13 cellular contexts compared by ENCODE assay signal in the genomic region with DNA sequence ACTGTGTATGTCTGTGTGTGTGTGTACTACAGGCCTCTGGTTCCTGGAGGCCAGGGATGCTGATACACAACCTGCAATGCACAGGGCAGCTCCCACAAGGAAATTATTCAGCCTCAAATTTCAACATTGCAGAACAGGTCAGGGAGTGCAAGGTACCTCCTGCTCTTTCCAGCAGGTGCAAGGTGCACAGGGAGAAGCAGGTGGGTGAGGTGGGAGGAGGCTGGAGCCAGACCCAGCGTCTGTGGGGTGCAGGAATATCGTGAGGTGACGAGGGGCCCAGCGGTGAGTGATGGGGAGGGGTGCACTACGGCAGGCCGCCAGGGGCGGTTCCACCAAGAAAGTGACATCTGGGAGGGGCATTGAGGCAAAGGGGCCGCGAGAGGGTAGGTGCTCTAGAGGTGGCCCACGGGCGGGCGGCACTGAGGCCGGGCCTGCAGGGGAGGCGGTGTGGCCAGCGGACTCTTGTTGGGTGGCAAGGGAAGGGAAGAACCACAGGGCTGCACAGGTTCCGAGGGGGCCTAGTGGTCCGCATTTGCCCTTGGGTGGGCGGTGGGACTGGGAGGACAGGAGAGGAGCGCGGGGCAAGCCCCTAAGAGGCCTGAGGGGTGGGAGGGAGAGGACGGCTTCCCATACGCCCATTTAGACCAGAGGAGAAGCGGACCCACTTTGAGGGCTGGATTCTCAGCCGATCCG. TPM values are rescaled to one million over a fixed set of nuclear protein-coding genes. Genes with fewer than 3 reads are reported as not detected.
A peak's percentile ranks its signal among the peaks of the same experiment; 100 is the strongest.
DNase-seq lines count a peak whose midpoint lies in the region; ATAC-seq, FAIRE-seq and TF ChIP-seq lines count a peak whose summit lies in the region.
"Had no signal": no experiment of that assay in that cellular context is flagged by ENCODE, and none has a peak within 500 bp of the region (broad histone marks: within the 10 kb centered on the region; RNA-seq: fewer than 3 reads in every experiment).

No MANE protein-coding gene starts in this region.

- peak overlapping the region; percentile 66 to 70 for H3K4me3 ChIP-seq in ascending aorta
- no peak overlapping the region for H3K4me3 ChIP-seq in HepG2 (replicated peaks in 1 of 3; ENCODE audit: insufficient read depth in 1 of 3, low read depth in 2 of 3, low read length in 3 of 3)
- peak overlapping the region; percentile 75 for H3K4me3 ChIP-seq in suprapubic skin

- intact Hi-C loops in ascending aorta (cut with DNase I) (no loop called here), HepG2 (cut with micrococcal nuclease; ENCODE audit: unreplicated experiment) (no loop called here)

- peak overlapping the region; percentile 67 for H3K4me3 Mint-ChIP-seq in activated T-cell treated with anti-CD3 and anti-CD28 coated beads, Interleukin-2, amount 50 U/mL, for 4 hours

- H2AFZ ChIP-seq in HepG2 (ENCODE audit: low read length): no peak overlapping the region

- 40% methylated on average over 25 of the region's 25 CpGs for WGBS in HepG2 (ENCODE audit: low lambda C conversion rate)
- 57% methylated on average over 16 of the region's 25 CpGs for WGBS in suprapubic skin

- no peaks in the 10 kb centered on the region for H3K79me2 ChIP-seq in HepG2 (ENCODE audit: insufficient read depth, low read length)

- TF ChIP-seq POLR2A in HepG2 (IDR thresholded peaks at IDR 0.05; ENCODE audit: insufficient read depth in 1 of 2, low read depth in 2 of 2, low read length in 2 of 2) (no peak), suprapubic skin (IDR thresholded peaks at IDR 0.05) (no peak)

- H3K4me2 ChIP-seq in HepG2 (ENCODE audit: low read depth, low read length): peak overlapping the region; percentile 66; the same call in 1 of the 2 replicates

- no peak for DNase-seq in activated T-cell treated with anti-CD3 and anti-CD28 coated beads, Interleukin-2, amount 50 U/mL, for 4 hours
- DNase-seq in activated T-cell treated with anti-CD3 and anti-CD28 coated beads, Interleukin-2, amount 50 U/mL, for 48 hours: no peak
- no peak for DNase-seq in ascending aorta (ENCODE audit: low spot score in 2 of 2)
- no peak for DNase-seq in HepG2 (ENCODE audit: low spot score)
- DNase-seq in suprapubic skin (ENCODE audit: low spot score in 2 of 2): no peak
- no peak for DNase-seq in GDM1 (lab: John Stamatoyannopoulos, UW)
- DNase-seq in RPMI8226: no peak
- DNase-seq: AML-193, NCI-H510A had no signal

- H3K4me1 ChIP-seq in ascending aorta: peaks cover 3 to 12% of the 10 kb centered on the region in 2 donors
- H3K4me1 ChIP-seq in HepG2 (ENCODE audit: insufficient read depth, low read length): no peaks in the 10 kb centered on the region
- H3K4me1 ChIP-seq in suprapubic skin: peaks cover 24% of the 10 kb centered on the region

- POLR2A ChIA-PET in HepG2 (lab: Yijun Ruan, JAX): no interaction called here

- no peaks in the 10 kb centered on the region for H3K27me3 ChIP-seq in ascending aorta
- peaks cover 4 to 67% of the 10 kb centered on the region in 2 experiments for H3K27me3 ChIP-seq in HepG2 (ENCODE audit: control insufficient read depth in 1 of 2, insufficient read depth in 2 of 2, low read length in 2 of 2)
- H3K27me3 ChIP-seq in suprapubic skin: peaks cover 24% of the 10 kb centered on the region

- no TSS peak for BruUV-seq in HepG2 (replicated peaks; lab: Mats Ljungman, UMichigan)

- FAIRE-seq in HepG2 (lab: Jason Lieb, UNC): no peak

- no peak for TF ChIP-seq EP300 in HepG2 (IDR thresholded peaks at IDR 0.05; ENCODE audit: low read depth in 2 of 2, low read length in 2 of 2)
- TF ChIP-seq EP300 in HepG2 (CRISPR knock-in tag; IDR thresholded peaks at IDR 0.05; ENCODE audit: borderline replicate concordance): no peak
- no peak for TF ChIP-seq EP300 in suprapubic skin (IDR thresholded peaks at IDR 0.05)

- no peaks in the 10 kb centered on the region for H3K9me3 Mint-ChIP-seq in activated T-cell treated with anti-CD3 and anti-CD28 coated beads, Interleukin-2, amount 50 U/mL, for 4 hours

- no peaks in the 10 kb centered on the region for H4K20me1 ChIP-seq in HepG2 (ENCODE audit: insufficient read depth, low read length)

- no peaks in the 10 kb centered on the region for H3K36me3 Mint-ChIP-seq in activated T-cell treated with anti-CD3 and anti-CD28 coated beads, Interleukin-2, amount 50 U/mL, for 4 hours (ENCODE audit: insufficient read depth)

- peaks cover 6% of the 10 kb centered on the region for H3K4me1 Mint-ChIP-seq in activated T-cell treated with anti-CD3 and anti-CD28 coated beads, Interleukin-2, amount 50 U/mL, for 4 hours (ENCODE audit: low read depth)

- no peak for ATAC-seq in activated T-cell treated with anti-CD3 and anti-CD28 coated beads, Interleukin-2, amount 50 U/mL, for 4 hours
- no peak; the same call in 1 of the 3 replicates for ATAC-seq in HepG2
- no peak for ATAC-seq in GM18520 (IDR thresholded peaks at IDR 0.05; ENCODE audit: unreplicated experiment)

- in situ Hi-C loops in HepG2 (cut with HindIII; ENCODE audit: extremely low pct_ligation_motif_present, low pct_unique_long_range_greater_than_20kb): loop anchor here (25.0 kb wide), 1 partner anchor 1336 kb away; no protein-coding TSS in a partner anchor

- H3K9ac ChIP-seq in HepG2 (ENCODE audit: insufficient read depth, low read depth, low read length): no peak overlapping the region
- H3K9ac ChIP-seq: GM23248 had no signal

- H3K36me3 ChIP-seq in ascending aorta (no peaks in the 10 kb centered on the region), HepG2 (replicated peaks in 1 of 2; ENCODE audit: control insufficient read depth in 1 of 2, insufficient read depth in 2 of 2, low read length in 2 of 2) (no peaks in the 10 kb centered on the region), suprapubic skin (no peaks in the 10 kb centered on the region)
- H3K36me3 ChIP-seq: transverse colon had no signal

- CTCF ChIA-PET in HepG2 (lab: Yijun Ruan, JAX; ENCODE audit: low intra/inter-chr PET ratio, low total read pairs): no interaction called here

- no peak for TF ChIP-seq CTCF in ascending aorta (IDR thresholded peaks at IDR 0.05)
- TF ChIP-seq CTCF in HepG2 (CRISPR knock-in tag; IDR thresholded peaks at IDR 0.05): no peak
- TF ChIP-seq CTCF in suprapubic skin (IDR thresholded peaks at IDR 0.05): no peak

- H3K9me3 ChIP-seq in ascending aorta (no peaks in the 10 kb centered on the region), HepG2 (ENCODE audit: low read length) (no peaks in the 10 kb centered on the region), suprapubic skin (no peaks in the 10 kb centered on the region)
- H3K9me3 ChIP-seq: transverse colon had no signal

- H3K27ac ChIP-seq in ascending aorta (no peak overlapping the region), HepG2 (ENCODE audit: extremely low read length, insufficient read depth, low read length) (no peak overlapping the region), suprapubic skin (no peak overlapping the region)
- H3K27ac ChIP-seq: GM23248, HL-60 had no signal

- TF ChIP-seq RAD21 in HepG2 (CRISPR knock-in tag; IDR thresholded peaks at IDR 0.05): no peak

- H3K27me3 Mint-ChIP-seq in activated T-cell treated with anti-CD3 and anti-CD28 coated beads, Interleukin-2, amount 50 U/mL, for 4 hours (ENCODE audit: low read depth): peaks cover 5% of the 10 kb centered on the region

RNA-seq across cellular contexts. Expression of gene DGCR6L, which starts 21.6 kb away (rescaled TPM):
- total RNA-seq in activated T-cell treated with anti-CD3 and anti-CD28 coated beads, Interleukin-2, amount 50 U/mL, for 4 hours: 10 to 100 TPM; 30.3 to 38.1 (median 33.2) TPM
- total RNA-seq in ascending aorta: 42.1 TPM
- 28.6 and 35.3 TPM in 2 replicates for total RNA-seq in HepG2 (2016; rRNA removed; fragmentation: Illumina TruSeq; extraction: Trizol)
- 183 and 197 TPM in 2 replicates for total RNA-seq in HepG2 (2016; cell fraction: cytosol; rRNA removed; fragmentation: Illumina TruSeq; extraction: Trizol; ENCODE audit: low read depth)
- total RNA-seq in HepG2 (2016; cell fraction: insoluble cytoplasmic fraction; rRNA removed; fragmentation: Illumina TruSeq; extraction: Trizol): 29.9 and 35.6 TPM in 2 replicates
- 126 and 141 TPM in 2 replicates for total RNA-seq in HepG2 (2016; cell fraction: membrane; rRNA removed; fragmentation: Illumina TruSeq; extraction: Trizol)
- 12.8 and 14.2 TPM in 2 replicates for total RNA-seq in HepG2 (2016; cell fraction: nucleus; rRNA removed; fragmentation: Illumina TruSeq; extraction: Trizol)
- polyA plus RNA-seq in HepG2 (2011; rRNA removed): 17.5 and 21.0 TPM in 2 replicates
- polyA plus RNA-seq in HepG2 (2011; cell fraction: cytosol; rRNA removed): 19.5 and 31.1 TPM in 2 replicates
- polyA plus RNA-seq in HepG2 (2011; cell fraction: nucleus; rRNA removed): 16.0 and 19.9 TPM in 2 replicates
- polyA plus RNA-seq in HepG2 (2012): 11.2 and 14.4 TPM in 2 replicates
- polyA plus RNA-seq in HepG2 (2016; cell fraction: cytosol; fragmentation: Illumina TruSeq; extraction: Trizol; ENCODE audit: low read depth): 265 and 266 TPM in 2 replicates
- polyA plus RNA-seq in HepG2 (2016; cell fraction: insoluble cytoplasmic fraction; fragmentation: Illumina TruSeq; extraction: Trizol; ENCODE audit: low read depth): 34.5 and 37.0 TPM in 2 replicates
- 152 and 154 TPM in 2 replicates for polyA plus RNA-seq in HepG2 (2016; cell fraction: membrane; fragmentation: Illumina TruSeq; extraction: Trizol; ENCODE audit: low read depth)
- polyA plus RNA-seq in HepG2 (2016; cell fraction: nucleus; fragmentation: Illumina TruSeq; extraction: Trizol; ENCODE audit: insufficient read depth, low read depth): 28.6 and 30.7 TPM in 2 replicates
- 13.0 and 13.4 TPM in 2 replicates for polyA minus RNA-seq in HepG2 (2011; rRNA and poly(A)+ RNA removed; ENCODE audit: low replicate concordance)
- polyA minus RNA-seq in HepG2 (2011; cell fraction: cytosol; rRNA and poly(A)+ RNA removed): 6.3 and 8.1 TPM in 2 replicates
- 3.0 and 4.2 TPM in 2 replicates for polyA minus RNA-seq in HepG2 (2011; cell fraction: nucleus; rRNA and poly(A)+ RNA removed)
- total RNA-seq in suprapubic skin: 10 to 100 TPM; 45.9 to 75.2 (median 63.0) TPM

RNA-seq across cellular contexts. Expression of gene RTN4R, which starts 30.1 kb away (rescaled TPM):
- 1 to 10 TPM in 2 of 3 donors, under 1 TPM in 1; 0.89 to 1.4 (median 1.0) TPM for total RNA-seq in activated T-cell treated with anti-CD3 and anti-CD28 coated beads, Interleukin-2, amount 50 U/mL, for 4 hours
- total RNA-seq in ascending aorta (0.43 TPM), HepG2 (2016; rRNA removed; fragmentation: Illumina TruSeq; extraction: Trizol) (0.11 and 0.22 TPM in 2 replicates), suprapubic skin (10 to 100 TPM in 1 of 4 donors, 1 to 10 TPM in 3; 5.0 to 12.2 (median 9.2) TPM)
- 0.20 and 0.35 TPM in 2 replicates for total RNA-seq in HepG2 (2016; cell fraction: cytosol; rRNA removed; fragmentation: Illumina TruSeq; extraction: Trizol; ENCODE audit: low read depth)
- total RNA-seq in HepG2 (2016; cell fraction: insoluble cytoplasmic fraction; rRNA removed; fragmentation: Illumina TruSeq; extraction: Trizol): 0.10 and 0.35 TPM in 2 replicates
- total RNA-seq in HepG2 (2016; cell fraction: membrane; rRNA removed; fragmentation: Illumina TruSeq; extraction: Trizol): 0.49 and 0.93 TPM in 2 replicates
- 0.65 TPM in 1 of 2 replicates, not detected in the other for total RNA-seq in HepG2 (2016; cell fraction: nucleus; rRNA removed; fragmentation: Illumina TruSeq; extraction: Trizol)
- 0.54 and 0.77 TPM in 2 replicates for polyA plus RNA-seq in HepG2 (2011; rRNA removed)
- 0.36 and 1.4 TPM in 2 replicates for polyA plus RNA-seq in HepG2 (2011; cell fraction: cytosol; rRNA removed)
- 0.54 and 1.4 TPM in 2 replicates for polyA plus RNA-seq in HepG2 (2011; cell fraction: nucleus; rRNA removed)
- polyA plus RNA-seq in HepG2 (2012): 0.07 and 0.17 TPM in 2 replicates
- 0.42 and 0.51 TPM in 2 replicates for polyA plus RNA-seq in HepG2 (2016; cell fraction: cytosol; fragmentation: Illumina TruSeq; extraction: Trizol; ENCODE audit: low read depth)
- 0.57 and 0.67 TPM in 2 replicates for polyA plus RNA-seq in HepG2 (2016; cell fraction: insoluble cytoplasmic fraction; fragmentation: Illumina TruSeq; extraction: Trizol; ENCODE audit: low read depth)
- polyA plus RNA-seq in HepG2 (2016; cell fraction: membrane; fragmentation: Illumina TruSeq; extraction: Trizol; ENCODE audit: low read depth): 0.86 and 1.3 TPM in 2 replicates
- polyA plus RNA-seq in HepG2 (2016; cell fraction: nucleus; fragmentation: Illumina TruSeq; extraction: Trizol; ENCODE audit: insufficient read depth, low read depth): 0.70 and 1.5 TPM in 2 replicates
- 2.3 and 4.0 TPM in 2 replicates for polyA minus RNA-seq in HepG2 (2011; rRNA and poly(A)+ RNA removed; ENCODE audit: low replicate concordance)
- polyA minus RNA-seq in HepG2 (2011; cell fraction: cytosol; rRNA and poly(A)+ RNA removed): 0.99 and 1.4 TPM in 2 replicates
- not detected in 2 replicates for polyA minus RNA-seq in HepG2 (2011; cell fraction: nucleus; rRNA and poly(A)+ RNA removed)
- total RNA-seq: GM23248 had no signal

Comparison
In these comparisons a context has a peak if more than half of its experiments do, and no peak if none do; other contexts are left out.
1. H3K4me3 ChIP-seq: peak in ascending aorta (2 of 2) and suprapubic skin (single experiment); none in HepG2 (0 of 3).